Comparison of ENCODE assay signal across 9 cellular contexts in genomic region chr10:21336476-21337170, GRCh38.
A peak's percentile ranks its signal among the peaks of the same experiment; 100 is the strongest.
DNase-seq lines count a peak whose midpoint lies in the region; ATAC-seq and TF ChIP-seq lines count a peak whose summit lies in the region.
"Had no signal": no experiment of that assay in that cellular context is flagged by ENCODE, and none has a peak within 500 bp of the region (broad histone marks: within the 10 kb centered on the region; RNA-seq: fewer than 3 reads in every experiment).

No MANE protein-coding gene starts in this region.

- ATAC-seq in RWPE2 (ENCODE audit: low read depth) (peak; percentile 90), foreskin keratinocyte (peak; percentile 83), sciatic nerve (peak; percentile 51)

- H3K27ac ChIP-seq in RWPE2 (ENCODE audit: poor library complexity, severe bottlenecking) (peak overlapping the region; percentile 97), foreskin keratinocyte (peak overlapping the region; percentile 85), spleen (no peak overlapping the region)
- H3K27ac ChIP-seq: 22Rv1 had no signal

- H3K4me1 ChIP-seq in RWPE2 (ENCODE audit: insufficient read depth, poor library complexity, severe bottlenecking) (peaks cover 39% of the 10 kb centered on the region), foreskin keratinocyte (peaks cover 16% of the 10 kb centered on the region), spleen (no peaks in the 10 kb centered on the region)

- H3K9me3 ChIP-seq in RWPE2 (ENCODE audit: severe bottlenecking) (no peaks in the 10 kb centered on the region), spleen (no peaks in the 10 kb centered on the region)

- DNase-seq in NCI-H1417 (lab: John Stamatoyannopoulos, UW) (peak in 2 of 3 experiments; percentile 16 to 31), NCI-H1417 treated with DMSO at 0.1 percent for 48 hours (lab: John Stamatoyannopoulos, UW) (no peak), RWPE2 (ENCODE audit: low spot score) (peak; percentile 95), foreskin keratinocyte (peak; percentile 94 to 98), sciatic nerve (ENCODE audit: low spot score) (no peak), spleen (no peak), HuH-7.5 (ENCODE audit: low spot score) (no peak)
- DNase-seq in activated effector memory CD4-positive, alpha-beta T cell treated with Interleukin-2 at 50 U/mL for 16 hours: no peak

- H3K4me3 ChIP-seq in RWPE2 (ENCODE audit: severe bottlenecking) (no peak overlapping the region), spleen (no peak overlapping the region)

- H3K27me3 ChIP-seq in RWPE2 (ENCODE audit: insufficient read depth, poor library complexity, severe bottlenecking): no peaks in the 10 kb centered on the region
- H3K27me3 ChIP-seq in foreskin keratinocyte: no peaks in the 10 kb centered on the region
- H3K27me3 ChIP-seq in spleen (replicated peaks in 1 of 7): peaks cover 0 to 5% (median 0%) of the 10 kb centered on the region in 7 donors

- H3K36me3 ChIP-seq in RWPE2 (ENCODE audit: low read depth) (no peaks in the 10 kb centered on the region), spleen (no peaks in the 10 kb centered on the region)

- peak; percentile 48 for TF ChIP-seq CTCF in RWPE2 (IDR thresholded peaks at IDR 0.05; ENCODE audit: poor library complexity, severe bottlenecking)
- TF ChIP-seq CTCF in foreskin keratinocyte (conservative IDR thresholded peaks at IDR 0.05): peak; percentile 50
- no peak for TF ChIP-seq CTCF in spleen (IDR thresholded peaks at IDR 0.05 in 8 of 11, conservative IDR thresholded peaks at IDR 0.05 in 3 of 11)

- no peak for TF ChIP-seq POLR2A in spleen (IDR thresholded peaks at IDR 0.05)

- WGBS in spleen, 5 donors: 46 to 69% (median 58%) methylated on average over 8 of the region's 8 CpGs

- intact Hi-C loops in sciatic nerve (cut with DNase I): loop anchor here (5.0 kb wide), 1 partner anchor 1824 kb away; no protein-coding TSS in a partner anchor
- intact Hi-C loops in spleen (cut with DNase I; ENCODE audit: low total_unique reads): no loop called here

Comparison
In these comparisons a context has a peak if more than half of its experiments do, and no peak if none do; other contexts are left out.
1. DNase-seq: peak in NCI-H1417 (2 of 3), RWPE2 (single experiment) and foreskin keratinocyte (2 of 2); none in NCI-H1417 treated with DMSO at 0.1 percent for 48 hours (single experiment), sciatic nerve (single experiment), spleen (single experiment), HuH-7.5 (single experiment) and activated effector memory CD4-positive, alpha-beta T cell treated with Interleukin-2 at 50 U/mL for 16 hours (single experiment).
2. H3K27ac ChIP-seq: peak in RWPE2 (single experiment) and foreskin keratinocyte (single experiment); none in spleen (0 of 8).
3. CTCF ChIP-seq: peak in RWPE2 (single experiment) and foreskin keratinocyte (single experiment); none in spleen (0 of 11).
4. Peak in every context shown above with its lines, with median percentiles within 50 percentile points of each other: ATAC-seq.